ENCODE assay signal across 23 cellular contexts in the genomic region with DNA sequence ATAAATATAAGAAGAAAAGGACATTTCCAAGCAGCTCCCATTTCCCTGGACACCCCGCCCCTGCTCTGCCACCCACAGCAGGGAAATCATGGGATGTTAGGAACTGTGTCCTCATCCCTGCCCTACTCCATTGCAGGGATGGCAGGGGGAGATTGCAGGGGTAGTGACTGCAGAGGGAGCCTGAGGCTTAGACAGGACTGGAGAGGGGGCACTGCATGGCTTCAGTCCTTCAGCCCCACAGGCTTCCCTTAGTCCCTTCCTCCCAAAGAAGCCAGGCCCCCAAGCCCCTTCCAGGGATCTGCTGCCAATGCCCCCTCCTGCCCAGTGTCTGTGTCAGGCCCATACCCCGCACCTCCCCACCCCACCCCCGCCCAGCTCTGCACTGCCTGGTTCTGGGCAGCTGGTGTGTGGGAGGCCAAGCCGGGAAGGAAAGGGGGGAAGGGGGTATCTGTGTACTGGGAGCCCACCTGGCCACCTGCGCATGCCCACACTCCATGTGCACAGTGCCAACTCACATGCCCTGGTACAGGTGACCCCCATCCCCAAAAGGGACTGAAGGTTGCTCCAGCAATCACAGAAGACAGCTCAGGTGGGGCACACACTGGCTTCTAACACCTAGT. TPM values are rescaled to one million over a fixed set of nuclear protein-coding genes. Genes with fewer than 3 reads are reported as not detected.
"Had no signal": no experiment of that assay in that cellular context is flagged by ENCODE, and none has a peak within 500 bp of the region (broad histone marks: within the 10 kb centered on the region; RNA-seq: fewer than 3 reads in every experiment).

No MANE protein-coding gene starts in this region.

- H3K9me3 ChIP-seq: heart left ventricle, ovary, right atrium auricular region, sigmoid colon, suprapubic skin, tibial artery, upper lobe of left lung, uterus had no signal

- H3K4me3 Mint-ChIP-seq: endodermal cell, nephron progenitor cell had no signal

- H3K9me3 Mint-ChIP-seq: endodermal cell, nephron progenitor cell had no signal

- H3K4me3 ChIP-seq: heart left ventricle, ovary, right atrium auricular region, sigmoid colon, skin epidermis, suprapubic skin, tibial artery, upper lobe of left lung, uterus had no signal

- DNase-seq: dermis blood vessel endothelial cell; effector CD4-positive, alpha-beta T cell; endodermal cell; foreskin melanocyte; heart left ventricle; hippocampal formation; kidney glomerular epithelial cell; mesendoderm; naive thymus-derived CD4-positive, alpha-beta T cell; nephron progenitor cell; ovary; sigmoid colon; stimulated activated CD4-positive, alpha-beta T cell treated with anti-CD3 and anti-CD28 coated beads, Interleukin-2, amount 100 ng/mL, for 24 hours; stimulated activated naive CD8-positive, alpha-beta T cell treated with anti-CD3 and anti-CD28 coated beads, Interleukin-15, Interleukin-2, amounts not matched to agents 100 U/mL and 50 U/mL, for 24 hours; tibial artery; uterus had no signal

- H3K27ac Mint-ChIP-seq: endodermal cell; naive thymus-derived CD4-positive, alpha-beta T cell had no signal

- H3K27ac ChIP-seq: heart left ventricle, ovary, right atrium auricular region, sigmoid colon, skin epidermis, suprapubic skin, tibial artery, upper lobe of left lung, uterus had no signal

- ATAC-seq: heart left ventricle; naive thymus-derived CD4-positive, alpha-beta T cell; stimulated activated naive CD8-positive, alpha-beta T cell treated with anti-CD3 and anti-CD28 coated beads, Interleukin-15, Interleukin-2, amounts not matched to agents 100 U/mL and 50 U/mL, for 24 hours had no signal

- H3K36me3 ChIP-seq: heart left ventricle, ovary, right atrium auricular region, sigmoid colon, suprapubic skin, tibial artery, upper lobe of left lung, uterus had no signal

RNA-seq across cellular contexts. Expression of gene RUNDC3A, which starts 3.3 kb away (rescaled TPM):
- total RNA-seq: endothelial cell of umbilical vein, lung microvascular endothelial cell had no signal
- polyA plus RNA-seq: naive thymus-derived CD4-positive, alpha-beta T cell had no signal

RNA-seq across cellular contexts. Expression of gene SLC4A1, which starts 43.7 kb away (rescaled TPM):
- total RNA-seq: dermis blood vessel endothelial cell, endothelial cell of umbilical vein, lung microvascular endothelial cell had no signal
- polyA plus RNA-seq: endothelial cell of umbilical vein; esophagus; naive thymus-derived CD4-positive, alpha-beta T cell; ovary had no signal
